ENCODE assay signal across 2 cellular contexts in the genomic region with DNA sequence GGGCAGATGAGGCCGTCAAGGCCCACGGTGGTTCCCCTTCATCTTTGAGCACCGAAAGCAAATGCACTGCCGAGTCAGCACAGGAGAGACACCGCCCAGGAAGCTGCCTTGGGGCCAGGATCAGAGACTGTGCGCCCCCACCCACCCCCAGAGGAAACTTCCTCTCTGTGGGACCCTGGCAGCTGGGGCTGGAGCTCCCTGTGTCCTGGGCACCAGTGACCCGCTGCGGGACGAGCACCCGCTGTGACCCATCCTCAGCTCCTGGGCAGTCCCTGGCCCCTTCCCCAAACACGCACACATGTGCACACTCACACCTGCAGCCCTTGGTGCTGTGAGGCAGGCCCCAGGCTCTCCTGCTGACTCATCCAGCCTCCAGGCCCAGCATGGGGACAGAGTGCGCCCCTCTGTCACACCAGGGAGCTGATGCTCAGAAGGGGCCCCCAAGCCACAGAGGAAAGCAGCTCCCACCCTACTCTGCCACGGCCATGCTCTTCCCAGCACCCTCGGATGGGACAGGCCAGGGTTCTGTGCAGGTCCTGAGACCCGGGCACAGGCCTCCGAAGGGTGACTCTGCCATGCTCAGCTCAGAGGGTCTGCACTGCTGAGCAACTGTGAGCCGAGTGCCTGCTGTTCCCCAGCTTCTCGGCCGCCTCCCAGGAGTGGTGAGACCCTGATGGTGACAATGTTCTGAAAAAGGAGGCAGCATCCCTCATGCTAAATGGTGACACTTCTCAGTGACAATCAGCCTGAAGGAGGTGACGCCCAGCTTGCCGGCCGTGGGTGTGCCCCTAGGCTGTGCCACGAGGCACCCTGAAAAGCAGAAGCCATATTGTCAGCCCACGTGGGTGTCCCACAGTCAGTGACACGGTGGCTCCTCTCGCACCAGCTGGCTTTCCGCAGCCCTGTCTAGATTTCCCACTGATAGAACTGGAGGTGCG.
TF ChIP-seq lines count a peak whose summit lies in the region.

No MANE protein-coding gene starts in this region.

TF ChIP-seq in HEK293, 187 proteins besides CTCF, POLR2A, EP300 and RAD21 (continues in another document):
- TF ChIP-seq ZIC2 (tag by site-specific recombination; IDR thresholded peaks at IDR 0.05) (peak; percentile 93), ZFP3 (tag by site-specific recombination; IDR thresholded peaks at IDR 0.05; ENCODE audit: low read depth) (no peak), GLI4 (tag by site-specific recombination; IDR thresholded peaks at IDR 0.05) (no peak), EGR2 (tag by site-specific recombination; IDR thresholded peaks at IDR 0.05; ENCODE audit: low read depth) (peak; percentile 45; the same call in 1 of the 2 replicates), ZNF10 (tag by site-specific recombination; IDR thresholded peaks at IDR 0.05) (no peak), KLF1 (tag by site-specific recombination; IDR thresholded peaks at IDR 0.05) (peak; percentile 57; the same call in 1 of the 2 replicates), ZNF274 (IDR thresholded peaks at IDR 0.05; ENCODE audit: low read length) (no peak), ZNF274 (tag by site-specific recombination; IDR thresholded peaks at IDR 0.05; ENCODE audit: borderline replicate concordance) (no peak), ZNF416 (tag by site-specific recombination; IDR thresholded peaks at IDR 0.05) (no peak), GLIS1 (tag by site-specific recombination; IDR thresholded peaks at IDR 0.05) (peak; percentile 37), ZSCAN30 (tag by site-specific recombination; IDR thresholded peaks at IDR 0.05) (no peak), ZFHX2 (tag by site-specific recombination; conservative IDR thresholded peaks at IDR 0.05) (peak; percentile 50)
- TF ChIP-seq, protein P1, sequence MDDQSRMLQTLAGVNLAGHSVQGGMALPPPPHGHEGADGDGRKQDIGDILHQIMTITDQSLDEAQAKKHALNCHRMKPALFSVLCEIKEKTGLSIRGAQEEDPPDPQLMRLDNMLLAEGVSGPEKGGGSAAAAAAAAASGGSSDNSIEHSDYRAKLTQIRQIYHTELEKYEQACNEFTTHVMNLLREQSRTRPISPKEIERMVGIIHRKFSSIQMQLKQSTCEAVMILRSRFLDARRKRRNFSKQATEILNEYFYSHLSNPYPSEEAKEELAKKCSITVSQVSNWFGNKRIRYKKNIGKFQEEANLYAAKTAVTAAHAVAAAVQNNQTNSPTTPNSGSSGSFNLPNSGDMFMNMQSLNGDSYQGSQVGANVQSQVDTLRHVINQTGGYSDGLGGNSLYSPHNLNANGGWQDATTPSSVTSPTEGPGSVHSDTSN (CRISPR knock-in tag; IDR thresholded peaks at IDR 0.05): no peak
- TF ChIP-seq, protein P2, sequence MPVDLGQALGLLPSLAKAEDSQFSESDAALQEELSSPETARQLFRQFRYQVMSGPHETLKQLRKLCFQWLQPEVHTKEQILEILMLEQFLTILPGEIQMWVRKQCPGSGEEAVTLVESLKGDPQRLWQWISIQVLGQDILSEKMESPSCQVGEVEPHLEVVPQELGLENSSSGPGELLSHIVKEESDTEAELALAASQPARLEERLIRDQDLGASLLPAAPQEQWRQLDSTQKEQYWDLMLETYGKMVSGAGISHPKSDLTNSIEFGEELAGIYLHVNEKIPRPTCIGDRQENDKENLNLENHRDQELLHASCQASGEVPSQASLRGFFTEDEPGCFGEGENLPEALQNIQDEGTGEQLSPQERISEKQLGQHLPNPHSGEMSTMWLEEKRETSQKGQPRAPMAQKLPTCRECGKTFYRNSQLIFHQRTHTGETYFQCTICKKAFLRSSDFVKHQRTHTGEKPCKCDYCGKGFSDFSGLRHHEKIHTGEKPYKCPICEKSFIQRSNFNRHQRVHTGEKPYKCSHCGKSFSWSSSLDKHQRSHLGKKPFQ (tag by site-specific recombination; IDR thresholded peaks at IDR 0.05): no peak
- TF ChIP-seq, protein P3, sequence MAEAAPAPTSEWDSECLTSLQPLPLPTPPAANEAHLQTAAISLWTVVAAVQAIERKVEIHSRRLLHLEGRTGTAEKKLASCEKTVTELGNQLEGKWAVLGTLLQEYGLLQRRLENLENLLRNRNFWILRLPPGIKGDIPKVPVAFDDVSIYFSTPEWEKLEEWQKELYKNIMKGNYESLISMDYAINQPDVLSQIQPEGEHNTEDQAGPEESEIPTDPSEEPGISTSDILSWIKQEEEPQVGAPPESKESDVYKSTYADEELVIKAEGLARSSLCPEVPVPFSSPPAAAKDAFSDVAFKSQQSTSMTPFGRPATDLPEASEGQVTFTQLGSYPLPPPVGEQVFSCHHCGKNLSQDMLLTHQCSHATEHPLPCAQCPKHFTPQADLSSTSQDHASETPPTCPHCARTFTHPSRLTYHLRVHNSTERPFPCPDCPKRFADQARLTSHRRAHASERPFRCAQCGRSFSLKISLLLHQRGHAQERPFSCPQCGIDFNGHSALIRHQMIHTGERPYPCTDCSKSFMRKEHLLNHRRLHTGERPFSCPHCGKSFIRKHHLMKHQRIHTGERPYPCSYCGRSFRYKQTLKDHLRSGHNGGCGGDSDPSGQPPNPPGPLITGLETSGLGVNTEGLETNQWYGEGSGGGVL (tag by site-specific recombination; IDR thresholded peaks at IDR 0.05): peak; percentile 29; the same call in 1 of the 2 replicates
- TF ChIP-seq, protein P4, sequence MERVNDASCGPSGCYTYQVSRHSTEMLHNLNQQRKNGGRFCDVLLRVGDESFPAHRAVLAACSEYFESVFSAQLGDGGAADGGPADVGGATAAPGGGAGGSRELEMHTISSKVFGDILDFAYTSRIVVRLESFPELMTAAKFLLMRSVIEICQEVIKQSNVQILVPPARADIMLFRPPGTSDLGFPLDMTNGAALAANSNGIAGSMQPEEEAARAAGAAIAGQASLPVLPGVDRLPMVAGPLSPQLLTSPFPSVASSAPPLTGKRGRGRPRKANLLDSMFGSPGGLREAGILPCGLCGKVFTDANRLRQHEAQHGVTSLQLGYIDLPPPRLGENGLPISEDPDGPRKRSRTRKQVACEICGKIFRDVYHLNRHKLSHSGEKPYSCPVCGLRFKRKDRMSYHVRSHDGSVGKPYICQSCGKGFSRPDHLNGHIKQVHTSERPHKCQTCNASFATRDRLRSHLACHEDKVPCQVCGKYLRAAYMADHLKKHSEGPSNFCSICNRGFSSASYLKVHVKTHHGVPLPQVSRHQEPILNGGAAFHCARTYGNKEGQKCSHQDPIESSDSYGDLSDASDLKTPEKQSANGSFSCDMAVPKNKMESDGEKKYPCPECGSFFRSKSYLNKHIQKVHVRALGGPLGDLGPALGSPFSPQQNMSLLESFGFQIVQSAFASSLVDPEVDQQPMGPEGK (tag by site-specific recombination; IDR thresholded peaks at IDR 0.05): peak; percentile 80; the same call in 1 of the 2 replicates
- TF ChIP-seq, protein P5, sequence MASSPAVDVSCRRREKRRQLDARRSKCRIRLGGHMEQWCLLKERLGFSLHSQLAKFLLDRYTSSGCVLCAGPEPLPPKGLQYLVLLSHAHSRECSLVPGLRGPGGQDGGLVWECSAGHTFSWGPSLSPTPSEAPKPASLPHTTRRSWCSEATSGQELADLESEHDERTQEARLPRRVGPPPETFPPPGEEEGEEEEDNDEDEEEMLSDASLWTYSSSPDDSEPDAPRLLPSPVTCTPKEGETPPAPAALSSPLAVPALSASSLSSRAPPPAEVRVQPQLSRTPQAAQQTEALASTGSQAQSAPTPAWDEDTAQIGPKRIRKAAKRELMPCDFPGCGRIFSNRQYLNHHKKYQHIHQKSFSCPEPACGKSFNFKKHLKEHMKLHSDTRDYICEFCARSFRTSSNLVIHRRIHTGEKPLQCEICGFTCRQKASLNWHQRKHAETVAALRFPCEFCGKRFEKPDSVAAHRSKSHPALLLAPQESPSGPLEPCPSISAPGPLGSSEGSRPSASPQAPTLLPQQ (tag by site-specific recombination; IDR thresholded peaks at IDR 0.05): peak; percentile 63; the same call in 1 of the 2 replicates

TF ChIP-seq in endothelial cell of umbilical vein, 7 proteins besides CTCF, POLR2A, EP300 and RAD21:
- TF ChIP-seq GATA2 (IDR thresholded peaks at IDR 0.05; ENCODE audit: insufficient read depth, insufficient read length, low read depth, low read length): no peak
- TF ChIP-seq POLR2AphosphoS5 (IDR thresholded peaks at IDR 0.05; ENCODE audit: insufficient read depth, low read depth, low read length): no peak
- TF ChIP-seq EZH2 (IDR thresholded peaks at IDR 0.05; ENCODE audit: borderline replicate concordance, low read depth, low read length, severe bottlenecking): no peak
- no peak for TF ChIP-seq FOS (IDR thresholded peaks at IDR 0.05; ENCODE audit: borderline replicate concordance, insufficient read depth, low read length)
- TF ChIP-seq, protein P6, sequence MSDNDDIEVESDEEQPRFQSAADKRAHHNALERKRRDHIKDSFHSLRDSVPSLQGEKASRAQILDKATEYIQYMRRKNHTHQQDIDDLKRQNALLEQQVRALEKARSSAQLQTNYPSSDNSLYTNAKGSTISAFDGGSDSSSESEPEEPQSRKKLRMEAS (IDR thresholded peaks at IDR 0.05; ENCODE audit: insufficient read depth, insufficient read length): no peak
- TF ChIP-seq JUN (IDR thresholded peaks at IDR 0.05; ENCODE audit: borderline replicate concordance, insufficient read depth, insufficient read length, low read depth): no peak
- no peak for TF ChIP-seq MYC (IDR thresholded peaks at IDR 0.05; ENCODE audit: low read depth, low read length)
